In genomic region chr1:212678456-212679410, GRCh38 we compare ENCODE assay signal across 1 cellular context.
TF ChIP-seq lines count a peak whose summit lies in the region.

No MANE protein-coding gene starts in this region.

TF ChIP-seq in GM12878, 131 proteins besides CTCF, POLR2A, EP300 and RAD21 (continued from another document):
- TF ChIP-seq YY1 (IDR thresholded peaks at IDR 0.05; ENCODE audit: low read depth, low read length), result no peak
